Comparison of ENCODE assay signal across 18 cellular contexts in the genomic region with DNA sequence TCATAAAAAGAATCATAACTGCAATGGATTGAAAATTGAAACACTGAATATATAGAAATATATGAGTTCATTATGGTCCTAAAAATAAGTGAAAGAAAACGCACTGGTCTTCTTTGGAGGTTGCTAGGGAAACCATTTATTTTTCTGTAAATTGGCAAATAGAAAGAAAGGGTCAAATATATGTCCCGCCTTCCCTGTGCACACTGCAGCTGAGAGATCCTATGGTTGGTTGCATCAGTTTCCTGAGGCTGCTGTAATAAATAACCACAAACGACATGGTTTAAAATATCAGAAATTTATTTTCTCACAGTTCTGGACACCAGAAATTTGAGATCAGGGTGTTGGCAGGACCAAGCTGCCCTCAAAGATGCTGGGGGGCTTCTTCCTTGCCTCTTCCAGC.
"Had no signal": no experiment of that assay in that cellular context is flagged by ENCODE, and none has a peak within 500 bp of the region (broad histone marks: within the 10 kb centered on the region; RNA-seq: fewer than 3 reads in every experiment).

No MANE protein-coding gene starts in this region.

- DNase-seq: activated CD4-positive, alpha-beta memory T cell treated with anti-CD3 and anti-CD28 coated beads for 36 hours; activated CD4-positive, alpha-beta T cell treated with anti-CD3 and anti-CD28 coated beads for 48 hours; activated effector memory CD4-positive, alpha-beta T cell treated with anti-CD3 and anti-CD28 coated beads, Interleukin-2, amount 50 U/mL, for 16 hours; activated naive CD4-positive, alpha-beta T cell treated with anti-CD3 and anti-CD28 coated beads, Interleukin-2, amount 10 ng/mL, durations not matched to agents 7 days and 5 days; activated T-cell treated with anti-CD3 and anti-CD28 coated beads, Interleukin-2, amount 50 U/mL, for 72 hours; amygdala; cerebellar nuclear complex; cortex of kidney; hypothalamus; left ventricle myocardium inferior; naive thymus-derived CD4-positive, alpha-beta T cell; posterior cingulate gyrus; retina; sigmoid colon; stimulated activated CD4-positive, alpha-beta T cell treated with anti-CD3 and anti-CD28 coated beads, Interleukin-15, amount 100 ng/mL, for 24 hours; stimulated activated CD8-positive, alpha-beta memory T cell treated with anti-CD3 and anti-CD28 coated beads, Interleukin-4, amount 100 ng/mL, for 48 hours; stimulated activated naive B cell treated with anti-CD40 and anti-IgM and Interleukin-4, amounts not matched to agents 10 μg/mL and 1 μg/mL and 100 μg/mL, for 72 hours; transverse colon had no signal
